In the genomic region with DNA sequence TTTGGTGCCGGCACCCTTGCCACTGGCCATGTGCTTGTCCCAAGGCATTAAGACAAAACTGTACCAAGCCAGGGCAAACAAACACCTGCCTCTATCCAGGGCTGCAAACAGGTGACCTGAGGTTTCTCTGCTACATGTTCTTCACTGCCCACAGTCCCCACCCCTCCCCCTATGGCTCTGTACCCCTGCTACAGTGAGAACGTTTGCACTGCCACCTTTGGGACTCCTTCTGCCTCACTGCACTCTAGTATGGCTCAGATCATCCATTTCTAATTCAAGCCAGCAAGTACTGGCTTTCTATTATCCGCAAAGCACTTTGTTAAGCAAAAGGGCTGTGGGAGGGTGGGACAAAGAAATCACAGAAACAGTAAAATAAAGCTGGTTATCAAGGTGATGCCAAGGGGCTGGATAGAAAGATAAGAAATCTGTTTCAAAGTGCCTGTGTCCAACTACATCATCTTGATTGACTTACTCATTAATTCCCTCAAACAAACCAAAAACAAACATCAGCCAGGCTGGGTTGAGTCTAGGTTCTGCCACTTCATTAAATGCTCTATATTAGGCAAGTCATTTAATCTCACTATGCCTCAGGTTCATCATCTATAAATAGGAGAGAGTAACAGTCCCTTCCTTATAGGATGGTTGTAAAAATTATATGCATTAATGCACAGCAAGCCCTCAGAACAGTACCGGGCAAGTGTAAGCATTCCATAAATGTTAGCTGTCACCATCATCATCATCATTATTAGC, we compare ENCODE assay signal across 26 cellular contexts.
DNase-seq lines count a peak whose midpoint lies in the region; FAIRE-seq and TF ChIP-seq lines count a peak whose summit lies in the region.
"Had no signal": no experiment of that assay in that cellular context is flagged by ENCODE, and none has a peak within 500 bp of the region (broad histone marks: within the 10 kb centered on the region; RNA-seq: fewer than 3 reads in every experiment).

No MANE protein-coding gene starts in this region.

- H3K27me3 Mint-ChIP-seq in activated T-helper 1 cell treated with anti-CD3 and anti-CD28 coated beads, Interleukin-12 subunit alpha, Interleukin-12 subunit beta, Interleukin-2, Interleukin-4 antibody, amounts not matched to agents 30 ng/mL and 10 ng/mL and 1 ng/mL, durations not matched to agents 14 hours and 24 hours and 36 hours (ENCODE audit: insufficient read depth) = no peaks in the 10 kb centered on the region
- H3K27me3 Mint-ChIP-seq in MCF 10A (ENCODE audit: insufficient read depth, unreplicated experiment) = peaks cover 32% of the 10 kb centered on the region
- H3K27me3 Mint-ChIP-seq: activated CD4-positive, alpha-beta memory T cell treated with anti-CD3 and anti-CD28 coated beads for 36 hours had no signal

- no peaks in the 10 kb centered on the region for H3K36me3 ChIP-seq in HEK293 (ENCODE audit: control insufficient read depth in 2 of 2, insufficient read depth in 1 of 2, low read length in 2 of 2)
- no peaks in the 10 kb centered on the region for H3K36me3 ChIP-seq in brain microvascular endothelial cell (replicated peaks)
- H3K36me3 ChIP-seq: BLaER1 treated with 17β-estradiol and CSF1 and Interleukin-3, amounts not matched to agents 10 nM and 100 nM; lower lobe of right lung had no signal

- POLR2A ChIA-PET in HEK293 (lab: Yijun Ruan, JAX) (no interaction called here), MCF 10A (lab: Yijun Ruan, JAX) (no interaction called here)

- H3K9me3 ChIP-seq in HEK293 (ENCODE audit: control insufficient read depth, insufficient read depth, low read depth, low read length) = no peaks in the 10 kb centered on the region
- H3K9me3 ChIP-seq: BLaER1 treated with 17β-estradiol and CSF1 and Interleukin-3, amounts not matched to agents 10 nM and 100 nM; lower lobe of right lung; SK-N-SH had no signal

- no peaks in the 10 kb centered on the region for H3K27me3 ChIP-seq in brain microvascular endothelial cell (replicated peaks)
- H3K27me3 ChIP-seq: BLaER1 treated with 17β-estradiol and CSF1 and Interleukin-3, amounts not matched to agents 10 nM and 100 nM; hepatocyte had no signal

- H3K4me3 Mint-ChIP-seq in activated T-helper 1 cell treated with anti-CD3 and anti-CD28 coated beads, Interleukin-12 subunit alpha, Interleukin-12 subunit beta, Interleukin-2, Interleukin-4 antibody, amounts not matched to agents 30 ng/mL and 10 ng/mL and 1 ng/mL, durations not matched to agents 14 hours and 24 hours and 36 hours = no peak overlapping the region
- H3K4me3 Mint-ChIP-seq in MCF 10A (ENCODE audit: unreplicated experiment) = no peak overlapping the region
- H3K4me3 Mint-ChIP-seq: activated CD4-positive, alpha-beta memory T cell treated with anti-CD3 and anti-CD28 coated beads for 36 hours; activated naive CD8-positive, alpha-beta T cell treated with anti-CD3 and anti-CD28 coated beads, Interleukin-2, amount 50 U/mL, for 24 hours; dendritic cell treated with granulocyte-macrophage colony-stimulating factor and Interleukin-4, amounts not matched to agents 40 ng/mL and 50 ng/mL, for 4 days; GM23338; stimulated activated naive CD8-positive, alpha-beta T cell treated with anti-CD3 and anti-CD28 coated beads, Interleukin-15, amount 100 ng/mL, for 72 hours had no signal

- BruUV-seq in MCF 10A (replicated peaks; lab: Mats Ljungman, UMichigan) = no TSS peak

- no peaks in the 10 kb centered on the region for H3K36me3 Mint-ChIP-seq in activated T-helper 1 cell treated with anti-CD3 and anti-CD28 coated beads, Interleukin-12 subunit alpha, Interleukin-12 subunit beta, Interleukin-2, Interleukin-4 antibody, amounts not matched to agents 30 ng/mL and 10 ng/mL and 1 ng/mL, durations not matched to agents 14 hours and 24 hours and 36 hours (ENCODE audit: low read depth)
- no peaks in the 10 kb centered on the region for H3K36me3 Mint-ChIP-seq in MCF 10A (ENCODE audit: insufficient read depth, unreplicated experiment)
- H3K36me3 Mint-ChIP-seq: activated CD4-positive, alpha-beta memory T cell treated with anti-CD3 and anti-CD28 coated beads for 36 hours had no signal

- CTCF ChIA-PET in HEK293 (lab: Yijun Ruan, JAX) = interaction anchor here (1.4 kb wide), 1 partner anchor 21 kb away, joined by 3 read pairs; no protein-coding TSS in a partner anchor
- CTCF ChIA-PET in MCF 10A (lab: Yijun Ruan, JAX) = interaction anchor here (1.1 to 1.6 kb wide), 2 partner anchors 318 to 322 kb away, joined by 3 to 4 read pairs; no protein-coding TSS in a partner anchor

- no peaks in the 10 kb centered on the region for H3K4me1 Mint-ChIP-seq in activated T-helper 1 cell treated with anti-CD3 and anti-CD28 coated beads, Interleukin-12 subunit alpha, Interleukin-12 subunit beta, Interleukin-2, Interleukin-4 antibody, amounts not matched to agents 30 ng/mL and 10 ng/mL and 1 ng/mL, durations not matched to agents 14 hours and 24 hours and 36 hours (ENCODE audit: low read depth)
- H3K4me1 Mint-ChIP-seq in MCF 10A (ENCODE audit: insufficient read depth, unreplicated experiment) = no peaks in the 10 kb centered on the region
- H3K4me1 Mint-ChIP-seq: activated naive CD8-positive, alpha-beta T cell treated with anti-CD3 and anti-CD28 coated beads, Interleukin-2, amount 50 U/mL, for 24 hours; stimulated activated naive CD8-positive, alpha-beta T cell treated with anti-CD3 and anti-CD28 coated beads, Interleukin-15, amount 100 ng/mL, for 72 hours had no signal

- FAIRE-seq in islet of Langerhans (lab: Jason Lieb, UNC) = peak; percentile 89
- FAIRE-seq: bronchial epithelial cell, GM12892, GM19239, HepG2 had no signal

- in situ Hi-C loops in brain microvascular endothelial cell (cut with HindIII; ENCODE audit: low pct_ligation_motif_present, low sequenced_read_pairs) = no loop called here

- no peak overlapping the region for H3K27ac ChIP-seq in HEK293 (ENCODE audit: extremely low read depth, low read depth, low read length)
- H3K27ac ChIP-seq in brain microvascular endothelial cell = peak overlapping the region; percentile 27
- H3K27ac ChIP-seq: BLaER1 treated with 17β-estradiol and CSF1 and Interleukin-3, amounts not matched to agents 10 nM and 100 nM; hepatocyte; HL-60; lower lobe of right lung had no signal

- no peaks in the 10 kb centered on the region for H3K9me3 Mint-ChIP-seq in activated T-helper 1 cell treated with anti-CD3 and anti-CD28 coated beads, Interleukin-12 subunit alpha, Interleukin-12 subunit beta, Interleukin-2, Interleukin-4 antibody, amounts not matched to agents 30 ng/mL and 10 ng/mL and 1 ng/mL, durations not matched to agents 14 hours and 24 hours and 36 hours
- no peaks in the 10 kb centered on the region for H3K9me3 Mint-ChIP-seq in MCF 10A (ENCODE audit: unreplicated experiment)
- H3K9me3 Mint-ChIP-seq: activated CD4-positive, alpha-beta memory T cell treated with anti-CD3 and anti-CD28 coated beads for 36 hours; activated naive CD8-positive, alpha-beta T cell treated with anti-CD3 and anti-CD28 coated beads, Interleukin-2, amount 50 U/mL, for 24 hours; dendritic cell treated with granulocyte-macrophage colony-stimulating factor and Interleukin-4, amounts not matched to agents 40 ng/mL and 50 ng/mL, for 4 days; GM23338; stimulated activated naive CD8-positive, alpha-beta T cell treated with anti-CD3 and anti-CD28 coated beads, Interleukin-15, amount 100 ng/mL, for 72 hours had no signal

- no peak overlapping the region for H3K4me3 ChIP-seq in HEK293 (ENCODE audit: low read depth, low read length)
- H3K4me3 ChIP-seq in brain microvascular endothelial cell (ENCODE audit: low read depth, low read length) = no peak overlapping the region
- H3K4me3 ChIP-seq in retinal pigment epithelial cell (ENCODE audit: low read length) = no peak overlapping the region
- H3K4me3 ChIP-seq: BLaER1 treated with 17β-estradiol and CSF1 and Interleukin-3, amounts not matched to agents 10 nM and 100 nM; GM23338; hepatocyte; lower lobe of right lung had no signal

- H3K27ac Mint-ChIP-seq in activated T-helper 1 cell treated with anti-CD3 and anti-CD28 coated beads, Interleukin-12 subunit alpha, Interleukin-12 subunit beta, Interleukin-2, Interleukin-4 antibody, amounts not matched to agents 30 ng/mL and 10 ng/mL and 1 ng/mL, durations not matched to agents 14 hours and 24 hours and 36 hours = no peak overlapping the region
- no peak overlapping the region for H3K27ac Mint-ChIP-seq in MCF 10A (ENCODE audit: low read depth, unreplicated experiment)
- H3K27ac Mint-ChIP-seq: activated CD4-positive, alpha-beta memory T cell treated with anti-CD3 and anti-CD28 coated beads for 36 hours; activated naive CD8-positive, alpha-beta T cell treated with anti-CD3 and anti-CD28 coated beads, Interleukin-2, amount 50 U/mL, for 24 hours; dendritic cell treated with granulocyte-macrophage colony-stimulating factor and Interleukin-4, amounts not matched to agents 40 ng/mL and 50 ng/mL, for 4 days; GM23338; stimulated activated naive CD8-positive, alpha-beta T cell treated with anti-CD3 and anti-CD28 coated beads, Interleukin-15, amount 100 ng/mL, for 72 hours had no signal

- TF ChIP-seq CTCF in HEK293 (tag by site-specific recombination; IDR thresholded peaks at IDR 0.05) (no peak), brain microvascular endothelial cell (IDR thresholded peaks at IDR 0.05; ENCODE audit: low read depth, low read length, missing control alignments) (no peak), retinal pigment epithelial cell (conservative IDR thresholded peaks at IDR 0.05; ENCODE audit: low read depth, low read length) (no peak), MCF 10A (IDR thresholded peaks at IDR 0.05; ENCODE audit: unreplicated experiment) (no peak)

- DNase-seq in brain microvascular endothelial cell (no peak), retinal pigment epithelial cell (ENCODE audit: low read depth) (peak; percentile 48), MCF 10A (ENCODE audit: unreplicated experiment) (no peak), NCI-H1105 treated with DMSO at 0.1 percent for 48 hours (lab: John Stamatoyannopoulos, UW) (no peak), SW480 (ENCODE audit: low spot score) (no peak)
- no peak for DNase-seq in activated T-helper 1 cell treated with anti-CD3 and anti-CD28 coated beads, Interleukin-12 subunit alpha, Interleukin-12 subunit beta, Interleukin-2, Interleukin-4 antibody, amounts not matched to agents 30 ng/mL and 10 ng/mL and 1 ng/mL, durations not matched to agents 14 hours and 24 hours and 36 hours (ENCODE audit: low spot score)
- DNase-seq: activated CD4-positive, alpha-beta memory T cell treated with anti-CD3 and anti-CD28 coated beads for 36 hours; activated effector memory CD4-positive, alpha-beta T cell treated with anti-CD3 and anti-CD28 coated beads, Interleukin-2, amount 50 U/mL, for 16 hours; activated naive CD8-positive, alpha-beta T cell treated with anti-CD3 and anti-CD28 coated beads, Interleukin-2, amount 50 U/mL, for 24 hours; lower lobe of right lung; NCI-H510A; nucleus accumbens; RPMI8226; SK-N-SH; stimulated activated naive CD8-positive, alpha-beta T cell treated with anti-CD3 and anti-CD28 coated beads, Interleukin-15, amount 100 ng/mL, for 72 hours had no signal

- no peaks in the 10 kb centered on the region for H3K4me1 ChIP-seq in HEK293 (ENCODE audit: control insufficient read depth, insufficient read depth, low read length)
- H3K4me1 ChIP-seq: BLaER1 treated with 17β-estradiol and CSF1 and Interleukin-3, amounts not matched to agents 10 nM and 100 nM; lower lobe of right lung had no signal

- intact Hi-C loops in activated T-helper 1 cell treated with anti-CD3 and anti-CD28 coated beads, Interleukin-12 subunit alpha, Interleukin-12 subunit beta, Interleukin-2, Interleukin-4 antibody, amounts not matched to agents 30 ng/mL and 10 ng/mL and 1 ng/mL, durations not matched to agents 14 hours and 24 hours and 36 hours (cut with micrococcal nuclease) = no loop called here
- intact Hi-C loops in MCF 10A (cut with micrococcal nuclease) = no loop called here
